In the genomic region with DNA sequence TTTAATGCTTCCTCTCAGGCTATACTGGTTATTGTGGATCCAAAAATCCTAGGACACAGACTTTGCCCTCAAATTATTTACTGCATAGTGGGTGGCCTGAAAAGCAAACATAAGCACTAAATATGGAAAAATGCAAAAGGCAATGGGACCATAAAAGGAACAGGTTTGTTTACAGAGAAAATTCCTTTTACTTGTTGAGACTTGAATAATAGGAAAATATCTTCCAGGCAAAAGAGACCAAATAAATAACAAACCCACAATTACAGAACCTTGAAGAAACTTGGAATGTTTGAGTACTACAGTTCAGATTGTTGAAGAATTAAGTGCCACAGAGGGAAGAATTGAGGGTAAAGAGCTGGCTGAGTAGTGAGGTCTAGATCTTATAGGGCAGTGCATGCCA, we compare ENCODE assay signal across 22 cellular contexts.
DNase-seq lines count a peak whose midpoint lies in the region; ATAC-seq and TF ChIP-seq lines count a peak whose summit lies in the region.
"Had no signal": no experiment of that assay in that cellular context is flagged by ENCODE, and none has a peak within 500 bp of the region (broad histone marks: within the 10 kb centered on the region; RNA-seq: fewer than 3 reads in every experiment).

No MANE protein-coding gene starts in this region.

- no peaks in the 10 kb centered on the region for H3K79me2 ChIP-seq in GM23338 (replicated peaks; ENCODE audit: insufficient read depth)

- no peaks in the 10 kb centered on the region for H3K36me3 ChIP-seq in GM23338 (ENCODE audit: insufficient read depth)
- H3K36me3 ChIP-seq in SJSA1: no peaks in the 10 kb centered on the region

- no peak overlapping the region for H3K4me3 Mint-ChIP-seq in GM23338
- H3K4me3 Mint-ChIP-seq: B cell; T-helper 1 cell treated with Interleukin-12 subunit alpha and Interleukin-12 subunit beta and Interleukin-4 antibody, amounts not matched to agents 30 μg/mL and 1 μg/mL, for 36 hours had no signal

- no peak overlapping the region for H2AFZ ChIP-seq in GM23338
- H2AFZ ChIP-seq: GM23248 had no signal

- no peak for ATAC-seq in GM23338
- no peak for ATAC-seq in right cardiac atrium
- no peak for ATAC-seq in HG03097 (IDR thresholded peaks at IDR 0.05; ENCODE audit: low FRiP score, unreplicated experiment)
- ATAC-seq: A549, GM12878, Right ventricle myocardium inferior had no signal

- peaks cover 16% of the 10 kb centered on the region for H3K4me1 Mint-ChIP-seq in GM23338
- H3K4me1 Mint-ChIP-seq: B cell had no signal

- H3K9me3 ChIP-seq in SJSA1 (replicated peaks): no peaks in the 10 kb centered on the region
- H3K9me3 ChIP-seq in right cardiac atrium (ENCODE audit: control insufficient read depth, low read length): no peaks in the 10 kb centered on the region
- H3K9me3 ChIP-seq: A549 had no signal

- H3K4me1 ChIP-seq in GM23338 (ENCODE audit: insufficient read depth) (peaks cover 27% of the 10 kb centered on the region), SJSA1 (replicated peaks) (peaks cover 41% of the 10 kb centered on the region), right cardiac atrium (ENCODE audit: control insufficient read depth, insufficient read depth, low read length) (no peaks in the 10 kb centered on the region)
- H3K4me1 ChIP-seq: A549 had no signal

- no peak overlapping the region; the same call in 1 of the 2 replicates for H3K27ac Mint-ChIP-seq in GM23338
- H3K27ac Mint-ChIP-seq: B cell; T-helper 1 cell treated with Interleukin-12 subunit alpha and Interleukin-12 subunit beta and Interleukin-4 antibody, amounts not matched to agents 30 μg/mL and 1 μg/mL, for 36 hours had no signal

- H3K27me3 ChIP-seq in GM23338 (ENCODE audit: insufficient read depth) (no peaks in the 10 kb centered on the region), SJSA1 (replicated peaks) (no peaks in the 10 kb centered on the region), right cardiac atrium (ENCODE audit: control insufficient read depth, insufficient read depth) (no peaks in the 10 kb centered on the region)

- intact Hi-C loops in right cardiac atrium (cut with DNase I): no loop called here

- DNase-seq in GM23338 (ENCODE audit: low spot score) (no peak), SJSA1 (ENCODE audit: low read depth in 1 of 2, low spot score in 2 of 2) (peak in 1 of 2 experiments; percentile 89), epithelial cell of esophagus (ENCODE audit: low read depth) (peak; percentile 29), right cardiac atrium (no peak), NCI-H146 treated with DMSO at 0.1 percent for 48 hours (lab: John Stamatoyannopoulos, UW; ENCODE audit: unreplicated experiment) (no peak)
- DNase-seq: DND-41, GM23248, HCEC 1CT, IMR-90, MV-4-11, NCI-H1417 treated with DMSO at 0.1 percent for 48 hours, NCI-H187 treated with DMSO at 0.1 percent for 48 hours, NCI-H226, NCI-H510A treated with DMSO at 0.1 percent for 48 hours had no signal

- no peaks in the 10 kb centered on the region; the same call in 2 of the 3 replicates for H3K9me3 Mint-ChIP-seq in GM23338
- H3K9me3 Mint-ChIP-seq: T-helper 1 cell treated with Interleukin-12 subunit alpha and Interleukin-12 subunit beta and Interleukin-4 antibody, amounts not matched to agents 30 μg/mL and 1 μg/mL, for 36 hours had no signal

- no peaks in the 10 kb centered on the region for H4K20me1 ChIP-seq in GM23338 (replicated peaks; ENCODE audit: insufficient read depth)

- H3K36me3 Mint-ChIP-seq in GM23338 (ENCODE audit: low read depth): no peaks in the 10 kb centered on the region; the same call in 2 of the 3 replicates

- H3K4me2 ChIP-seq in GM23338: 0 out of 2 replicates have a peak overlapping the region, but pooled peaks have one; percentile 11
- H3K4me2 ChIP-seq: A549, KMS-11 had no signal

- H3K27ac ChIP-seq in 22Rv1 (peak overlapping the region; percentile 33), GM23338 (ENCODE audit: low read depth) (no peak overlapping the region), SJSA1 (peak overlapping the region; percentile 75), right cardiac atrium (ENCODE audit: low read length) (no peak overlapping the region)
- H3K27ac ChIP-seq: A549, GM23248, KMS-11 had no signal

- H3K4me3 ChIP-seq in GM23338 (no peak overlapping the region), SJSA1 (no peak overlapping the region), epithelial cell of esophagus (ENCODE audit: low read length) (no peak overlapping the region), right cardiac atrium (ENCODE audit: low read length) (no peak overlapping the region)
- H3K4me3 ChIP-seq: A549, GM12878, GM23248 had no signal

- no peaks in the 10 kb centered on the region for H3K9me2 ChIP-seq in GM23338 (ENCODE audit: insufficient read depth)

- TF ChIP-seq CTCF in 22Rv1 (IDR thresholded peaks at IDR 0.05): no peak
- TF ChIP-seq CTCF in GM23338 (conservative IDR thresholded peaks at IDR 0.05; ENCODE audit: low read depth in 2 of 2): no peak
- TF ChIP-seq CTCF in epithelial cell of esophagus (IDR thresholded peaks at IDR 0.05; ENCODE audit: insufficient read depth, low read depth, low read length, missing control alignments): no peak

- H3F3A ChIP-seq in GM23338 (replicated peaks; ENCODE audit: low read depth): no peaks in the 10 kb centered on the region

- peaks cover 1% of the 10 kb centered on the region for H3K27me3 Mint-ChIP-seq in GM23338 (ENCODE audit: insufficient read depth, low read depth, poor library complexity)
- H3K27me3 Mint-ChIP-seq: B cell had no signal

TF ChIP-seq in GM23338, 12 proteins besides CTCF, POLR2A, EP300 and RAD21 (continues in another document):
- no peak for TF ChIP-seq EZH2phosphoT487 (IDR thresholded peaks at IDR 0.05; ENCODE audit: unreplicated experiment)
- TF ChIP-seq EZH2 (IDR thresholded peaks at IDR 0.05; ENCODE audit: low read depth, unreplicated experiment): no peak
- no peak for TF ChIP-seq STAT1 (IDR thresholded peaks at IDR 0.05; ENCODE audit: unreplicated experiment)
- TF ChIP-seq NANOG (IDR thresholded peaks at IDR 0.05; ENCODE audit: borderline replicate concordance): no peak
- TF ChIP-seq CREB1 (CRISPR knock-in tag; IDR thresholded peaks at IDR 0.05; ENCODE audit: low read depth): no peak
- TF ChIP-seq ZNF114 (CRISPR knock-in tag; IDR thresholded peaks at IDR 0.05): no peak
- TF ChIP-seq, protein P1, sequence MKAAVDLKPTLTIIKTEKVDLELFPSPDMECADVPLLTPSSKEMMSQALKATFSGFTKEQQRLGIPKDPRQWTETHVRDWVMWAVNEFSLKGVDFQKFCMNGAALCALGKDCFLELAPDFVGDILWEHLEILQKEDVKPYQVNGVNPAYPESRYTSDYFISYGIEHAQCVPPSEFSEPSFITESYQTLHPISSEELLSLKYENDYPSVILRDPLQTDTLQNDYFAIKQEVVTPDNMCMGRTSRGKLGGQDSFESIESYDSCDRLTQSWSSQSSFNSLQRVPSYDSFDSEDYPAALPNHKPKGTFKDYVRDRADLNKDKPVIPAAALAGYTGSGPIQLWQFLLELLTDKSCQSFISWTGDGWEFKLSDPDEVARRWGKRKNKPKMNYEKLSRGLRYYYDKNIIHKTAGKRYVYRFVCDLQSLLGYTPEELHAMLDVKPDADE (IDR thresholded peaks at IDR 0.05): no peak
- TF ChIP-seq POLR2AphosphoS5 (IDR thresholded peaks at IDR 0.05; ENCODE audit: low read depth): no peak
- TF ChIP-seq REST (IDR thresholded peaks at IDR 0.05; ENCODE audit: unreplicated experiment): no peak
- TF ChIP-seq JUNB (IDR thresholded peaks at IDR 0.05; ENCODE audit: unreplicated experiment): no peak
- TF ChIP-seq ZNF331 (CRISPR knock-in tag; IDR thresholded peaks at IDR 0.05; ENCODE audit: low read depth): no peak

Comparison
In these comparisons a context has a peak if more than half of its experiments do, and no peak if none do; other contexts are left out.
1. H3K27ac ChIP-seq: peak in 22Rv1 (single experiment) and SJSA1 (single experiment); none in GM23338 (single experiment) and right cardiac atrium (single experiment).